8 cellular contexts compared by ENCODE assay signal in the genomic region with DNA sequence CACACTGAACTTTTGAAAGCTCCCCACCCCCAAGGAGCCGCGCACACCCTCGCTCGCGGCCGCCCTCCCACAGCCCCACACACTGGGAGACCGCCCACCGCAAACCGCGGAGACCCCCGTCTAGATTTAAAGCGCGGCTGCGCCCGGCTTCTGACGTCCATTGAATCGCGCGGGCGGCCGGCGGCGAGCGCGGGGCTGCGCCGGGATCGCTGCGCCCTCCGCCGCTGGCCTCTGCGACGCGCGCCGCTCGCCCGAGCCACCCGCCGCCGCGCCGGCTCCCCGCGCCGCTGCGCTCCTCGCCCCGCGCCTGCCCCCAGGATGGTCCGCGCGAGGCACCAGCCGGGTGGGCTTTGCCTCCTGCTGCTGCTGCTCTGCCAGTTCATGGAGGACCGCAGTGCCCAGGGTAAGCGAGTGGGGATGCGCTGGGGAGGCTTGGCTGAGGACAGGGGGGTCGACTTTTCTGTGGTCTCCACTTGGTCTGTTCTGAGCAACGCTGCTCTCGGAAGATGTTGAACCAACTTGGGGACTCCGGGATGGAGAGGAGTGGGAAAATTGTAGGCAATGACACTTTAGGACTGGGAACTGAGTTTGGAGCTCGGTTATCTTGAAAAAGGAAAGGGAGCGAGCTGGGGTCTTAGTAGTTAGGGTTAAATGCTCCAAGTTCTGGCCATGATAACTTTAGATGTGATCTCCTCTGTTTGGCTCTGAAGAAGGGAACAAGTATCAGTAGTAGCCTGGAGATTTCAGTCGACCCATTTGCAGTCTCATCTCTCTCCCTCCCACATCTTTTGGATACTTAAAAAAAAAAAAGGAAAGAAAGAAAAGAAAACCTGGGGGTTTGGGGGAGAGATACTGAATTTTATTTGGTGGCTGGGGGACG. TPM values are rescaled to one million over a fixed set of nuclear protein-coding genes. Genes with fewer than 3 reads are reported as not detected.
A peak's percentile ranks its signal among the peaks of the same experiment; 100 is the strongest.
DNase-seq lines count a peak whose midpoint lies in the region; ATAC-seq and TF ChIP-seq lines count a peak whose summit lies in the region.

A gene with protein sequence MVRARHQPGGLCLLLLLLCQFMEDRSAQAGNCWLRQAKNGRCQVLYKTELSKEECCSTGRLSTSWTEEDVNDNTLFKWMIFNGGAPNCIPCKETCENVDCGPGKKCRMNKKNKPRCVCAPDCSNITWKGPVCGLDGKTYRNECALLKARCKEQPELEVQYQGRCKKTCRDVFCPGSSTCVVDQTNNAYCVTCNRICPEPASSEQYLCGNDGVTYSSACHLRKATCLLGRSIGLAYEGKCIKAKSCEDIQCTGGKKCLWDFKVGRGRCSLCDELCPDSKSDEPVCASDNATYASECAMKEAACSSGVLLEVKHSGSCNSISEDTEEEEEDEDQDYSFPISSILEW (plus strand): TSS at position 156 of the 880 bp plus-strand sequence. CDS start 163 bp downstream, at position 319.

- no peak for TF ChIP-seq CTCF in cardiac fibroblast (IDR thresholded peaks at IDR 0.05; ENCODE audit: low read depth, low read length)

- DNase-seq in DMS53 (lab: John Stamatoyannopoulos, UW) = peak; percentile 68
- no peak for DNase-seq in DMS53 treated with DMSO at 0.1 percent for 48 hours (lab: John Stamatoyannopoulos, UW; ENCODE audit: unreplicated experiment)
- peak; percentile 7 for DNase-seq in NCI-H526 treated with DMSO at 0.1 percent for 48 hours (lab: John Stamatoyannopoulos, UW)
- peak; percentile 47 to 48 for DNase-seq in cardiac fibroblast (ENCODE audit: low read depth in 2 of 2)
- peak; percentile 45 for DNase-seq in left lobe of liver (ENCODE audit: low spot score)
- DNase-seq in stromal cell of bone marrow (ENCODE audit: low read depth) = peak; percentile 19
- no peak for DNase-seq in T1000 (lab: John Stamatoyannopoulos, UW)

- ATAC-seq in left lobe of liver = peak; percentile 3
- ATAC-seq in HG02973 (IDR thresholded peaks at IDR 0.05; ENCODE audit: unreplicated experiment) = no peak

- peak within 1 kb of the TSS; percentile 72 to 86 for H3K4me3 ChIP-seq in cardiac fibroblast (replicated peaks in 1 of 2; ENCODE audit: low read depth in 2 of 2, low read length in 2 of 2)

RNA-seq across cellular contexts. Expression of the gene that starts here (rescaled TPM):
- 16.9 TPM for total RNA-seq in left lobe of liver

Comparison
In these comparisons a context has a peak if more than half of its experiments do, and no peak if none do; other contexts are left out.
1. DNase-seq: peak in DMS53 (single experiment), NCI-H526 treated with DMSO at 0.1 percent for 48 hours (single experiment), cardiac fibroblast (2 of 2), left lobe of liver (single experiment) and stromal cell of bone marrow (single experiment); none in DMS53 treated with DMSO at 0.1 percent for 48 hours (single experiment) and T1000 (single experiment).